1 cellular context compared by ENCODE assay signal in the genomic region with DNA sequence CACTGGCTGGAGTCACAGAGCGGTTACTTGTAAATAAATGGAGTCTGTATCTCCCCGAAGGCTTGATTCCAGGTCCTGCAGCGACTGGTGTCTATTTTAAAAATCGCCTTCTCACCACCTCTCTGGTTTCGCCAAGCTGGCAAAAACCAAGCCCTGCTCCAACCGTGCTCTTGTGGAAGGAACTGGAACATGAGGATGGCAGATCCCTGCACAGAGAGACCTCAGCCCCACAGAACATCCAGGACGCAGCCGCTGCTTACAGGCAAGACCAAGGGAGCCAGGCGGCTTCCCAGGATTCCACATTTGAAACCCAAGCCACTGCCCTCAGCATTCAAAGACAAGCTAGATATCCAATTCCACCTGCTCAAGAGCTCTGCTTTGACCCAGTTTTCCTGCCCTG.
TF ChIP-seq lines count a peak whose summit lies in the region.

No MANE protein-coding gene starts in this region.

TF ChIP-seq in GM12878, 131 proteins besides CTCF, POLR2A, EP300 and RAD21:
- TF ChIP-seq, protein P1, sequence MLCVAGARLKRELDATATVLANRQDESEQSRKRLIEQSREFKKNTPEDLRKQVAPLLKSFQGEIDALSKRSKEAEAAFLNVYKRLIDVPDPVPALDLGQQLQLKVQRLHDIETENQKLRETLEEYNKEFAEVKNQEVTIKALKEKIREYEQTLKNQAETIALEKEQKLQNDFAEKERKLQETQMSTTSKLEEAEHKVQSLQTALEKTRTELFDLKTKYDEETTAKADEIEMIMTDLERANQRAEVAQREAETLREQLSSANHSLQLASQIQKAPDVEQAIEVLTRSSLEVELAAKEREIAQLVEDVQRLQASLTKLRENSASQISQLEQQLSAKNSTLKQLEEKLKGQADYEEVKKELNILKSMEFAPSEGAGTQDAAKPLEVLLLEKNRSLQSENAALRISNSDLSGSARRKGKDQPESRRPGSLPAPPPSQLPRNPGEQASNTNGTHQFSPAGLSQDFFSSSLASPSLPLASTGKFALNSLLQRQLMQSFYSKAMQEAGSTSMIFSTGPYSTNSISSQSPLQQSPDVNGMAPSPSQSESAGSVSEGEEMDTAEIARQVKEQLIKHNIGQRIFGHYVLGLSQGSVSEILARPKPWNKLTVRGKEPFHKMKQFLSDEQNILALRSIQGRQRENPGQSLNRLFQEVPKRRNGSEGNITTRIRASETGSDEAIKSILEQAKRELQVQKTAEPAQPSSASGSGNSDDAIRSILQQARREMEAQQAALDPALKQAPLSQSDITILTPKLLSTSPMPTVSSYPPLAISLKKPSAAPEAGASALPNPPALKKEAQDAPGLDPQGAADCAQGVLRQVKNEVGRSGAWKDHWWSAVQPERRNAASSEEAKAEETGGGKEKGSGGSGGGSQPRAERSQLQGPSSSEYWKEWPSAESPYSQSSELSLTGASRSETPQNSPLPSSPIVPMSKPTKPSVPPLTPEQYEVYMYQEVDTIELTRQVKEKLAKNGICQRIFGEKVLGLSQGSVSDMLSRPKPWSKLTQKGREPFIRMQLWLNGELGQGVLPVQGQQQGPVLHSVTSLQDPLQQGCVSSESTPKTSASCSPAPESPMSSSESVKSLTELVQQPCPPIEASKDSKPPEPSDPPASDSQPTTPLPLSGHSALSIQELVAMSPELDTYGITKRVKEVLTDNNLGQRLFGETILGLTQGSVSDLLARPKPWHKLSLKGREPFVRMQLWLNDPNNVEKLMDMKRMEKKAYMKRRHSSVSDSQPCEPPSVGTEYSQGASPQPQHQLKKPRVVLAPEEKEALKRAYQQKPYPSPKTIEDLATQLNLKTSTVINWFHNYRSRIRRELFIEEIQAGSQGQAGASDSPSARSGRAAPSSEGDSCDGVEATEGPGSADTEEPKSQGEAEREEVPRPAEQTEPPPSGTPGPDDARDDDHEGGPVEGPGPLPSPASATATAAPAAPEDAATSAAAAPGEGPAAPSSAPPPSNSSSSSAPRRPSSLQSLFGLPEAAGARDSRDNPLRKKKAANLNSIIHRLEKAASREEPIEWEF (IDR thresholded peaks at IDR 0.05; ENCODE audit: insufficient replicate concordance, low read depth, low read length), result no peak
- TF ChIP-seq, protein P2, sequence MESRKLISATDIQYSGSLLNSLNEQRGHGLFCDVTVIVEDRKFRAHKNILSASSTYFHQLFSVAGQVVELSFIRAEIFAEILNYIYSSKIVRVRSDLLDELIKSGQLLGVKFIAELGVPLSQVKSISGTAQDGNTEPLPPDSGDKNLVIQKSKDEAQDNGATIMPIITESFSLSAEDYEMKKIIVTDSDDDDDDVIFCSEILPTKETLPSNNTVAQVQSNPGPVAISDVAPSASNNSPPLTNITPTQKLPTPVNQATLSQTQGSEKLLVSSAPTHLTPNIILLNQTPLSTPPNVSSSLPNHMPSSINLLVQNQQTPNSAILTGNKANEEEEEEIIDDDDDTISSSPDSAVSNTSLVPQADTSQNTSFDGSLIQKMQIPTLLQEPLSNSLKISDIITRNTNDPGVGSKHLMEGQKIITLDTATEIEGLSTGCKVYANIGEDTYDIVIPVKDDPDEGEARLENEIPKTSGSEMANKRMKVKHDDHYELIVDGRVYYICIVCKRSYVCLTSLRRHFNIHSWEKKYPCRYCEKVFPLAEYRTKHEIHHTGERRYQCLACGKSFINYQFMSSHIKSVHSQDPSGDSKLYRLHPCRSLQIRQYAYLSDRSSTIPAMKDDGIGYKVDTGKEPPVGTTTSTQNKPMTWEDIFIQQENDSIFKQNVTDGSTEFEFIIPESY (IDR thresholded peaks at IDR 0.05), result no peak
- TF ChIP-seq SMAD1 (IDR thresholded peaks at IDR 0.05; ENCODE audit: low read depth, partially characterized antibody) (no peak), NR2F1 (conservative IDR thresholded peaks at IDR 0.05) (no peak), BRCA1 (IDR thresholded peaks at IDR 0.05; ENCODE audit: low read depth, low read length) (no peak), SRF (IDR thresholded peaks at IDR 0.05; ENCODE audit: low read depth in 2 of 2, low read length in 2 of 2) (no peak), EED (IDR thresholded peaks at IDR 0.05; ENCODE audit: low read depth) (no peak), ZNF207 (IDR thresholded peaks at IDR 0.05; ENCODE audit: borderline replicate concordance) (no peak), POLR2AphosphoS5 (IDR thresholded peaks at IDR 0.05; ENCODE audit: low read length) (no peak), JUND (IDR thresholded peaks at IDR 0.05; ENCODE audit: low read depth, low read length) (no peak), SP1 (IDR thresholded peaks at IDR 0.05; ENCODE audit: low read depth, low read length) (no peak), MXI1 (IDR thresholded peaks at IDR 0.05; ENCODE audit: low read depth, low read length) (no peak), HDGF (IDR thresholded peaks at IDR 0.05) (no peak)
- TF ChIP-seq, protein P3, sequence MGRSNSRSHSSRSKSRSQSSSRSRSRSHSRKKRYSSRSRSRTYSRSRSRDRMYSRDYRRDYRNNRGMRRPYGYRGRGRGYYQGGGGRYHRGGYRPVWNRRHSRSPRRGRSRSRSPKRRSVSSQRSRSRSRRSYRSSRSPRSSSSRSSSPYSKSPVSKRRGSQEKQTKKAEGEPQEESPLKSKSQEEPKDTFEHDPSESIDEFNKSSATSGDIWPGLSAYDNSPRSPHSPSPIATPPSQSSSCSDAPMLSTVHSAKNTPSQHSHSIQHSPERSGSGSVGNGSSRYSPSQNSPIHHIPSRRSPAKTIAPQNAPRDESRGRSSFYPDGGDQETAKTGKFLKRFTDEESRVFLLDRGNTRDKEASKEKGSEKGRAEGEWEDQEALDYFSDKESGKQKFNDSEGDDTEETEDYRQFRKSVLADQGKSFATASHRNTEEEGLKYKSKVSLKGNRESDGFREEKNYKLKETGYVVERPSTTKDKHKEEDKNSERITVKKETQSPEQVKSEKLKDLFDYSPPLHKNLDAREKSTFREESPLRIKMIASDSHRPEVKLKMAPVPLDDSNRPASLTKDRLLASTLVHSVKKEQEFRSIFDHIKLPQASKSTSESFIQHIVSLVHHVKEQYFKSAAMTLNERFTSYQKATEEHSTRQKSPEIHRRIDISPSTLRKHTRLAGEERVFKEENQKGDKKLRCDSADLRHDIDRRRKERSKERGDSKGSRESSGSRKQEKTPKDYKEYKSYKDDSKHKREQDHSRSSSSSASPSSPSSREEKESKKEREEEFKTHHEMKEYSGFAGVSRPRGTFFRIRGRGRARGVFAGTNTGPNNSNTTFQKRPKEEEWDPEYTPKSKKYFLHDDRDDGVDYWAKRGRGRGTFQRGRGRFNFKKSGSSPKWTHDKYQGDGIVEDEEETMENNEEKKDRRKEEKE (IDR thresholded peaks at IDR 0.05), result no peak
- TF ChIP-seq, protein P4, sequence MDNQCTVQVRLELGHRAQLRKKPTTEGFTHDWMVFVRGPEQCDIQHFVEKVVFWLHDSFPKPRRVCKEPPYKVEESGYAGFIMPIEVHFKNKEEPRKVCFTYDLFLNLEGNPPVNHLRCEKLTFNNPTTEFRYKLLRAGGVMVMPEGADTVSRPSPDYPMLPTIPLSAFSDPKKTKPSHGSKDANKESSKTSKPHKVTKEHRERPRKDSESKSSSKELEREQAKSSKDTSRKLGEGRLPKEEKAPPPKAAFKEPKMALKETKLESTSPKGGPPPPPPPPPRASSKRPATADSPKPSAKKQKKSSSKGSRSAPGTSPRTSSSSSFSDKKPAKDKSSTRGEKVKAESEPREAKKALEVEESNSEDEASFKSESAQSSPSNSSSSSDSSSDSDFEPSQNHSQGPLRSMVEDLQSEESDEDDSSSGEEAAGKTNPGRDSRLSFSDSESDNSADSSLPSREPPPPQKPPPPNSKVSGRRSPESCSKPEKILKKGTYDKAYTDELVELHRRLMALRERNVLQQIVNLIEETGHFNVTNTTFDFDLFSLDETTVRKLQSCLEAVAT (IDR thresholded peaks at IDR 0.05), result no peak
- TF ChIP-seq, protein P5, sequence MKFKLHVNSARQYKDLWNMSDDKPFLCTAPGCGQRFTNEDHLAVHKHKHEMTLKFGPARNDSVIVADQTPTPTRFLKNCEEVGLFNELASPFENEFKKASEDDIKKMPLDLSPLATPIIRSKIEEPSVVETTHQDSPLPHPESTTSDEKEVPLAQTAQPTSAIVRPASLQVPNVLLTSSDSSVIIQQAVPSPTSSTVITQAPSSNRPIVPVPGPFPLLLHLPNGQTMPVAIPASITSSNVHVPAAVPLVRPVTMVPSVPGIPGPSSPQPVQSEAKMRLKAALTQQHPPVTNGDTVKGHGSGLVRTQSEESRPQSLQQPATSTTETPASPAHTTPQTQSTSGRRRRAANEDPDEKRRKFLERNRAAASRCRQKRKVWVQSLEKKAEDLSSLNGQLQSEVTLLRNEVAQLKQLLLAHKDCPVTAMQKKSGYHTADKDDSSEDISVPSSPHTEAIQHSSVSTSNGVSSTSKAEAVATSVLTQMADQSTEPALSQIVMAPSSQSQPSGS (IDR thresholded peaks at IDR 0.05; ENCODE audit: low read length), result no peak
- TF ChIP-seq, protein P6, sequence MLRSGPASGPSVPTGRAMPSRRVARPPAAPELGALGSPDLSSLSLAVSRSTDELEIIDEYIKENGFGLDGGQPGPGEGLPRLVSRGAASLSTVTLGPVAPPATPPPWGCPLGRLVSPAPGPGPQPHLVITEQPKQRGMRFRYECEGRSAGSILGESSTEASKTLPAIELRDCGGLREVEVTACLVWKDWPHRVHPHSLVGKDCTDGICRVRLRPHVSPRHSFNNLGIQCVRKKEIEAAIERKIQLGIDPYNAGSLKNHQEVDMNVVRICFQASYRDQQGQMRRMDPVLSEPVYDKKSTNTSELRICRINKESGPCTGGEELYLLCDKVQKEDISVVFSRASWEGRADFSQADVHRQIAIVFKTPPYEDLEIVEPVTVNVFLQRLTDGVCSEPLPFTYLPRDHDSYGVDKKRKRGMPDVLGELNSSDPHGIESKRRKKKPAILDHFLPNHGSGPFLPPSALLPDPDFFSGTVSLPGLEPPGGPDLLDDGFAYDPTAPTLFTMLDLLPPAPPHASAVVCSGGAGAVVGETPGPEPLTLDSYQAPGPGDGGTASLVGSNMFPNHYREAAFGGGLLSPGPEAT (IDR thresholded peaks at IDR 0.05; ENCODE audit: low read depth), result no peak
TF ChIP-seq in GM12878: peak in this region for 0.
